In genomic region chr16:88347656-88348376, GRCh38 we compare ENCODE assay signal across 1 cellular context.
TF ChIP-seq lines count a peak whose summit lies in the region.

No MANE protein-coding gene starts in this region.

TF ChIP-seq in IMR-90, 13 proteins besides CTCF, POLR2A, EP300 and RAD21 (continued from another document):
- TF ChIP-seq ELK1 (IDR thresholded peaks at IDR 0.05; ENCODE audit: borderline replicate concordance, low read depth, low read length): no peak
- no peak for TF ChIP-seq NFE2L2 (IDR thresholded peaks at IDR 0.05; ENCODE audit: low read depth, low read length)
- TF ChIP-seq MAFK (IDR thresholded peaks at IDR 0.05; ENCODE audit: low read depth, low read length): no peak
- TF ChIP-seq SMC3 (IDR thresholded peaks at IDR 0.05; ENCODE audit: low read depth, low read length): no peak
- no peak for TF ChIP-seq RCOR1 (IDR thresholded peaks at IDR 0.05; ENCODE audit: insufficient replicate concordance, low read length)
- no peak for TF ChIP-seq BHLHE40 (IDR thresholded peaks at IDR 0.05; ENCODE audit: low read depth, low read length)
- TF ChIP-seq MXI1 (IDR thresholded peaks at IDR 0.05; ENCODE audit: borderline replicate concordance, low read depth, low read length): no peak
- TF ChIP-seq, protein P1, sequence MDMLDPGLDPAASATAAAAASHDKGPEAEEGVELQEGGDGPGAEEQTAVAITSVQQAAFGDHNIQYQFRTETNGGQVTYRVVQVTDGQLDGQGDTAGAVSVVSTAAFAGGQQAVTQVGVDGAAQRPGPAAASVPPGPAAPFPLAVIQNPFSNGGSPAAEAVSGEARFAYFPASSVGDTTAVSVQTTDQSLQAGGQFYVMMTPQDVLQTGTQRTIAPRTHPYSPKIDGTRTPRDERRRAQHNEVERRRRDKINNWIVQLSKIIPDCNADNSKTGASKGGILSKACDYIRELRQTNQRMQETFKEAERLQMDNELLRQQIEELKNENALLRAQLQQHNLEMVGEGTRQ (IDR thresholded peaks at IDR 0.05; ENCODE audit: low read depth, low read length): no peak
- no peak for TF ChIP-seq RFX5 (IDR thresholded peaks at IDR 0.05; ENCODE audit: low read depth, low read length)
